Comparison of ENCODE assay signal across 8 cellular contexts in the genomic region with DNA sequence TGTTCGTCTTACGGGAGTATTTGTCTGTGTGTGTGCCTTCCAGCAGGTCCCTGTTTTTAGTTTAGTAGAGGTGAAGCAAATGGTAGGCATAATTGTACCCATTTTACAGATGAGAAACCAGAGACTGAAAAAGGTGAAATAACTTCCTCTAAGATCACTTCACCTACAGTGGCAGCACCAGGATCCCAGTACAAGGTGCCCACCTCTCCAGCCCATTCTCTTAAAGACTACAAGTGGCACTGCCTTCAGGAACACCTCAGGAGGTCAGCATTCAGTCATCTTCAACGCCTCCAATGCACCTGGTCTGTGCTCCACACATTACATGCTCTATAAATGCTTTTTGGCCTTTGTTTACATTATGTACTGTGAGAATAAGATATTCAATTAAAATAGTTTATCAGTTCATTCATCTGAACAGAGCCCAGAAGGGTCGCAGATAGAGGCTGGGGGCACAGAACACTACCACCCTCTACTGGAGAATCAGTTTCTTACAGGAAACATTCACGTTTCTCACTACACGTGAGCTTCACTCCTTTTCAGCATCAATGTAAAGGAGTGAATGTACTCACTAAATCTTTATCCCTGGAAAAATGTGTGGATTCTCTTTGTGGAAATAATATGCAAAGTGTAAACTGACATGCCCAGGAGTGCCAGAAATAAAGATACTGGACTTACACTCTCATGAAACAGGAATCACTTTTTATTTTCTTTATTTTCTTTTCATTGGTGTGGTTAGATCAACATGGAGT. TPM values are rescaled to one million over a fixed set of nuclear protein-coding genes. Genes with fewer than 3 reads are reported as not detected.
DNase-seq lines count a peak whose midpoint lies in the region; ATAC-seq and TF ChIP-seq lines count a peak whose summit lies in the region.

No MANE protein-coding gene starts in this region.

- 24 to 31% (median 28%) methylated on average over 6 of the region's 6 CpGs for WGBS in adrenal gland, 4 donors

- H3K27ac ChIP-seq in CD4-positive, alpha-beta memory T cell (ENCODE audit: low read depth, low read length) = no peak overlapping the region
- no peak overlapping the region for H3K27ac ChIP-seq in adrenal gland
- H3K27ac ChIP-seq in substantia nigra (ENCODE audit: low read depth, low read length, poor library complexity, severe bottlenecking) = no peak overlapping the region

- H3K27me3 ChIP-seq in CD4-positive, alpha-beta memory T cell (ENCODE audit: insufficient read depth, low read length) = no peaks in the 10 kb centered on the region
- no peaks in the 10 kb centered on the region for H3K27me3 ChIP-seq in adrenal gland

- peak in 4 of 5 donors; percentile 13 to 25 (median 16) for DNase-seq in CD4-positive, alpha-beta memory T cell
- peak; percentile 66 for DNase-seq in HEK293T (ENCODE audit: extremely low spot score)
- DNase-seq in adrenal gland = peak in 1 of 7 donors; percentile 30
- DNase-seq in kidney glomerular epithelial cell (lab: John Stamatoyannopoulos, UW) = peak; percentile 44
- no peak for DNase-seq in substantia nigra (lab: John Stamatoyannopoulos, UW)
- DNase-seq in stimulated activated CD4-positive, alpha-beta T cell treated with anti-CD3 and anti-CD28 coated beads, Interleukin-4, amount 100 ng/mL, for 1 hour = no peak

- POLR2A ChIA-PET in CD4-positive, alpha-beta memory T cell (lab: Charles Lee; ENCODE audit: partially characterized antibody) = no interaction called here
- POLR2A ChIA-PET in HEK293T (lab: Yijun Ruan, JAX) = no interaction called here

- no peak overlapping the region for H3K4me3 Mint-ChIP-seq in CD4-positive, alpha-beta memory T cell

- intact Hi-C loops in CD4-positive, alpha-beta memory T cell (cut with micrococcal nuclease) = loop anchor here (1.0 kb wide), 3 partner anchors 153 to 399 kb away; no protein-coding TSS in a partner anchor
- intact Hi-C loops in adrenal gland (cut with DNase I) = loop anchor here (10.0 kb wide), 3 partner anchors 149 to 229 kb away; no protein-coding TSS in a partner anchor

- no peak overlapping the region for H3K27ac Mint-ChIP-seq in CD4-positive, alpha-beta memory T cell

- no peak for TF ChIP-seq POLR2A in adrenal gland (IDR thresholded peaks at IDR 0.05)

- peak; percentile 48 to 84 (median 71) for TF ChIP-seq CTCF in adrenal gland (IDR thresholded peaks at IDR 0.05)

- peaks cover 0 to 3% (median 0%) of the 10 kb centered on the region in 8 donors for H3K9me3 Mint-ChIP-seq in CD4-positive, alpha-beta memory T cell

- H3K36me3 Mint-ChIP-seq in CD4-positive, alpha-beta memory T cell = no peaks in the 10 kb centered on the region

- H3K4me1 ChIP-seq in CD4-positive, alpha-beta memory T cell (ENCODE audit: insufficient read depth, low read length) = no peaks in the 10 kb centered on the region
- H3K4me1 ChIP-seq in adrenal gland (replicated peaks in 1 of 2) = peaks cover 3 to 15% of the 10 kb centered on the region in 2 donors

- no peak for ATAC-seq in HG03469 (IDR thresholded peaks at IDR 0.05; ENCODE audit: unreplicated experiment)
- no peak for ATAC-seq in GM19397 (IDR thresholded peaks at IDR 0.05; ENCODE audit: unreplicated experiment)

- no peaks in the 10 kb centered on the region for H3K9me3 ChIP-seq in CD4-positive, alpha-beta memory T cell (ENCODE audit: control insufficient read depth in 1 of 2, low read length in 2 of 2)
- H3K9me3 ChIP-seq in adrenal gland (replicated peaks in 1 of 3) = peaks cover 0 to 5% (median 0%) of the 10 kb centered on the region in 3 donors

- no peaks in the 10 kb centered on the region for H3K4me1 Mint-ChIP-seq in CD4-positive, alpha-beta memory T cell

- H3K4me3 ChIP-seq in CD4-positive, alpha-beta memory T cell (ENCODE audit: low read length in 2 of 2) = no peak overlapping the region
- H3K4me3 ChIP-seq in adrenal gland = no peak overlapping the region

- peaks cover 1 to 5% of the 10 kb centered on the region in 2 donors for H3K27me3 Mint-ChIP-seq in CD4-positive, alpha-beta memory T cell

- no peaks in the 10 kb centered on the region for H3K36me3 ChIP-seq in CD4-positive, alpha-beta memory T cell (ENCODE audit: insufficient read depth, low read length)
- no peaks in the 10 kb centered on the region for H3K36me3 ChIP-seq in adrenal gland (replicated peaks in 1 of 2)

- CTCF ChIA-PET in CD4-positive, alpha-beta memory T cell (lab: Charles Lee; ENCODE audit: partially characterized antibody) = interaction anchor here (0.6 to 4.6 kb wide), 15 partner anchors 9 to 400 kb away, joined by 3 to 33 read pairs (median 4); a partner anchor contains a TSS
- CTCF ChIA-PET in HEK293T (lab: Yijun Ruan, JAX) = interaction anchor here (0.6 to 1.6 kb wide), 14 partner anchors 8 to 1039 kb away, joined by 3 to 13 read pairs (median 4); no protein-coding TSS in a partner anchor

TF ChIP-seq in HEK293T, 16 proteins besides CTCF, POLR2A, EP300 and RAD21:
- TF ChIP-seq HDGF (IDR thresholded peaks at IDR 0.05; ENCODE audit: borderline replicate concordance) = no peak
- TF ChIP-seq, protein P1, sequence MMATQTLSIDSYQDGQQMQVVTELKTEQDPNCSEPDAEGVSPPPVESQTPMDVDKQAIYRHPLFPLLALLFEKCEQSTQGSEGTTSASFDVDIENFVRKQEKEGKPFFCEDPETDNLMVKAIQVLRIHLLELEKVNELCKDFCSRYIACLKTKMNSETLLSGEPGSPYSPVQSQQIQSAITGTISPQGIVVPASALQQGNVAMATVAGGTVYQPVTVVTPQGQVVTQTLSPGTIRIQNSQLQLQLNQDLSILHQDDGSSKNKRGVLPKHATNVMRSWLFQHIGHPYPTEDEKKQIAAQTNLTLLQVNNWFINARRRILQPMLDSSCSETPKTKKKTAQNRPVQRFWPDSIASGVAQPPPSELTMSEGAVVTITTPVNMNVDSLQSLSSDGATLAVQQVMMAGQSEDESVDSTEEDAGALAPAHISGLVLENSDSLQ (IDR thresholded peaks at IDR 0.05) = no peak

RNA-seq across cellular contexts. Expression of a gene that starts 45.5 kb away (rescaled TPM):
- total RNA-seq in CD4-positive, alpha-beta memory T cell = 100 to 1,000 TPM; 197 to 202 TPM
- polyA plus RNA-seq in CD4-positive, alpha-beta memory T cell = 100 to 1,000 TPM; 129 to 180 TPM
- 100 to 1,000 TPM in 7 of 8 donors, 10 to 100 TPM in 1; 75.0 to 430 (median 307) TPM for total RNA-seq in adrenal gland
- 10 to 100 TPM; 42.9 to 74.5 (median 72.4) TPM for polyA plus RNA-seq in adrenal gland

Comparison
In these comparisons a context has a peak if more than half of its experiments do, and no peak if none do; other contexts are left out.
1. DNase-seq: peak in CD4-positive, alpha-beta memory T cell (4 of 5), HEK293T (single experiment) and kidney glomerular epithelial cell (single experiment); none in substantia nigra (0 of 49) and stimulated activated CD4-positive, alpha-beta T cell treated with anti-CD3 and anti-CD28 coated beads, Interleukin-4, amount 100 ng/mL, for 1 hour (single experiment).